2 cellular contexts compared by ENCODE assay signal in genomic region chr2:150572194-150572766, GRCh38.
TF ChIP-seq lines count a peak whose summit lies in the region.

No MANE protein-coding gene starts in this region.

TF ChIP-seq in A549, 52 proteins besides CTCF, POLR2A, EP300 and RAD21:
- TF ChIP-seq TP53 (CRISPR knock-in tag; IDR thresholded peaks at IDR 0.05) (no peak), POLR2AphosphoS2 (conservative IDR thresholded peaks at IDR 0.05; ENCODE audit: low read length) (no peak), RNF2 (IDR thresholded peaks at IDR 0.05; ENCODE audit: borderline replicate concordance, low read depth) (no peak)

TF ChIP-seq in IMR-90, 13 proteins besides CTCF, POLR2A, EP300 and RAD21:
- no peak for TF ChIP-seq ELK1 (IDR thresholded peaks at IDR 0.05; ENCODE audit: borderline replicate concordance, low read depth, low read length)
- TF ChIP-seq, protein P1, sequence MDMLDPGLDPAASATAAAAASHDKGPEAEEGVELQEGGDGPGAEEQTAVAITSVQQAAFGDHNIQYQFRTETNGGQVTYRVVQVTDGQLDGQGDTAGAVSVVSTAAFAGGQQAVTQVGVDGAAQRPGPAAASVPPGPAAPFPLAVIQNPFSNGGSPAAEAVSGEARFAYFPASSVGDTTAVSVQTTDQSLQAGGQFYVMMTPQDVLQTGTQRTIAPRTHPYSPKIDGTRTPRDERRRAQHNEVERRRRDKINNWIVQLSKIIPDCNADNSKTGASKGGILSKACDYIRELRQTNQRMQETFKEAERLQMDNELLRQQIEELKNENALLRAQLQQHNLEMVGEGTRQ (IDR thresholded peaks at IDR 0.05; ENCODE audit: low read depth, low read length) = no peak
- no peak for TF ChIP-seq MAZ (IDR thresholded peaks at IDR 0.05; ENCODE audit: borderline replicate concordance, low read depth, low read length)
- no peak for TF ChIP-seq SMC3 (IDR thresholded peaks at IDR 0.05; ENCODE audit: low read depth, low read length)
- TF ChIP-seq MAFK (IDR thresholded peaks at IDR 0.05; ENCODE audit: low read depth, low read length) = no peak
- TF ChIP-seq CHD1 (IDR thresholded peaks at IDR 0.05; ENCODE audit: low read depth, low read length) = no peak
- no peak for TF ChIP-seq FOS (IDR thresholded peaks at IDR 0.05; ENCODE audit: low read depth, low read length)
- no peak for TF ChIP-seq BHLHE40 (IDR thresholded peaks at IDR 0.05; ENCODE audit: low read depth, low read length)
- no peak for TF ChIP-seq NFE2L2 (IDR thresholded peaks at IDR 0.05; ENCODE audit: low read depth, low read length)
- TF ChIP-seq RCOR1 (IDR thresholded peaks at IDR 0.05; ENCODE audit: insufficient replicate concordance, low read length) = no peak
- TF ChIP-seq RFX5 (IDR thresholded peaks at IDR 0.05; ENCODE audit: low read depth, low read length) = no peak
- TF ChIP-seq MXI1 (IDR thresholded peaks at IDR 0.05; ENCODE audit: borderline replicate concordance, low read depth, low read length) = no peak
- no peak for TF ChIP-seq CEBPB (IDR thresholded peaks at IDR 0.05; ENCODE audit: low read depth, low read length)
